Comparison of ENCODE assay signal across 16 cellular contexts in genomic region chr10:546451-546850, GRCh38.
A peak's percentile ranks its signal among the peaks of the same experiment; 100 is the strongest.
DNase-seq lines count a peak whose midpoint lies in the region; ATAC-seq and TF ChIP-seq lines count a peak whose summit lies in the region.
"Had no signal": no experiment of that assay in that cellular context is flagged by ENCODE, and none has a peak within 500 bp of the region (broad histone marks: within the 10 kb centered on the region; RNA-seq: fewer than 3 reads in every experiment).

No MANE protein-coding gene starts in this region.

- H3K9me3 Mint-ChIP-seq in Calu3 (ENCODE audit: low read depth, unreplicated experiment) (no peaks in the 10 kb centered on the region), brain (no peaks in the 10 kb centered on the region)
- no peaks in the 10 kb centered on the region for H3K9me3 Mint-ChIP-seq in activated naive CD4-positive, alpha-beta T cell treated with anti-CD3 and anti-CD28 coated beads, Interleukin-2, amount 50 U/mL, for 72 hours
- H3K9me3 Mint-ChIP-seq: CD4-positive, alpha-beta T cell had no signal

- H3K4me3 ChIP-seq in thyroid gland (replicated peaks in 1 of 3) = no peak overlapping the region
- H3K4me3 ChIP-seq: K562 had no signal

- H3K27me3 Mint-ChIP-seq in Calu3 (ENCODE audit: unreplicated experiment) = no peaks in the 10 kb centered on the region
- H3K27me3 Mint-ChIP-seq in brain = peaks cover 5% of the 10 kb centered on the region

- intact Hi-C loops in Calu3 (cut with micrococcal nuclease; ENCODE audit: unreplicated experiment) (loop anchor here (5.0 kb wide), 1 partner anchor 66 kb away; no protein-coding TSS in a partner anchor), thyroid gland (cut with DNase I) (no loop called here)

- H3K9me3 ChIP-seq in thyroid gland = no peaks in the 10 kb centered on the region
- H3K9me3 ChIP-seq: BE2C had no signal

- no TSS peak for BruUV-seq in Calu3 (replicated peaks; lab: Mats Ljungman, UMichigan)

- DNase-seq in Calu3 = no peak
- DNase-seq in mesenteric fat pad (ENCODE audit: low spot score) = peak; percentile 26
- no peak for DNase-seq in thyroid gland
- DNase-seq in activated naive CD4-positive, alpha-beta T cell treated with anti-CD3 and anti-CD28 coated beads, Interleukin-2, amount 50 U/mL, for 72 hours (ENCODE audit: low spot score in 2 of 2) = no peak
- DNase-seq in NCI-H2029 treated with DMSO at 0.1 percent for 48 hours (lab: John Stamatoyannopoulos, UW) = no peak
- no peak for DNase-seq in GM19238 (ENCODE audit: insufficient read length, low spot score)
- DNase-seq: BE2C; CD4-positive, alpha-beta T cell; NCI-H1092 treated with DMSO at 0.1 percent for 48 hours; NCI-H2081 treated with DMSO at 0.1 percent for 48 hours; NCI-H748 treated with DMSO at 0.1 percent for 48 hours; NK-92 treated with Interleukin-12 subunit alpha and Interleukin-12 subunit beta, amount 100 ng/mL, for 24 hours; RPMI8226; SIG-M5 had no signal

- TF ChIP-seq CTCF in Calu3 (IDR thresholded peaks at IDR 0.05; ENCODE audit: unreplicated experiment) = no peak
- no peak for TF ChIP-seq CTCF in brain (conservative IDR thresholded peaks at IDR 0.05)
- no peak for TF ChIP-seq CTCF in thyroid gland (IDR thresholded peaks at IDR 0.05)

- no peak for ATAC-seq in activated naive CD4-positive, alpha-beta T cell treated with anti-CD3 and anti-CD28 coated beads, Interleukin-2, amount 50 U/mL, for 72 hours
- ATAC-seq: K562 had no signal

- 65 to 72% methylated on average over 7 of the region's 7 CpGs for WGBS in thyroid gland, 2 donors

- CTCF ChIA-PET in Calu3 (lab: Charles Lee) = interaction anchor here (0.8 to 1.4 kb wide), 3 partner anchors 13 to 59 kb away, joined by 3 to 12 read pairs (median 4); no protein-coding TSS in a partner anchor

- no peaks in the 10 kb centered on the region for H3K36me3 ChIP-seq in thyroid gland
- H3K36me3 ChIP-seq: BE2C had no signal

- peaks cover 31% of the 10 kb centered on the region for H3K4me1 Mint-ChIP-seq in Calu3 (ENCODE audit: low read depth, unreplicated experiment)
- peaks cover 92% of the 10 kb centered on the region for H3K4me1 Mint-ChIP-seq in brain

- peaks cover 23 to 33% of the 10 kb centered on the region in 2 donors for H3K4me1 ChIP-seq in thyroid gland

- peak overlapping the region in 2 of 3 donors; percentile 17 to 85 for H3K27ac ChIP-seq in thyroid gland

- TF ChIP-seq POLR2A in thyroid gland (IDR thresholded peaks at IDR 0.05) = no peak

- H3K27me3 ChIP-seq in thyroid gland = no peaks in the 10 kb centered on the region
- H3K27me3 ChIP-seq: BE2C had no signal

- peak overlapping the region; percentile 48 for H3K4me3 Mint-ChIP-seq in Calu3 (ENCODE audit: low read depth, unreplicated experiment)
- peak overlapping the region in 1 of 5 experiments; percentile 20 for H3K4me3 Mint-ChIP-seq in brain
- H3K4me3 Mint-ChIP-seq: CD4-positive, alpha-beta T cell had no signal

- H3K36me3 Mint-ChIP-seq in Calu3 (ENCODE audit: insufficient read depth, unreplicated experiment) (peaks cover 17% of the 10 kb centered on the region), brain (no peaks in the 10 kb centered on the region)
- no peaks in the 10 kb centered on the region for H3K36me3 Mint-ChIP-seq in activated naive CD4-positive, alpha-beta T cell treated with anti-CD3 and anti-CD28 coated beads, Interleukin-2, amount 50 U/mL, for 72 hours

- H3K27ac Mint-ChIP-seq in Calu3 (ENCODE audit: unreplicated experiment) (peak overlapping the region; percentile 79), brain (peak overlapping the region in 3 of 5 experiments; percentile 35 to 95 (median 50))
- no peak overlapping the region for H3K27ac Mint-ChIP-seq in activated naive CD4-positive, alpha-beta T cell treated with anti-CD3 and anti-CD28 coated beads, Interleukin-2, amount 50 U/mL, for 72 hours
- H3K27ac Mint-ChIP-seq: CD4-positive, alpha-beta T cell had no signal

Comparison
In these comparisons a context has a peak if more than half of its experiments do, and no peak if none do; other contexts are left out.
1. H3K27ac Mint-ChIP-seq: peak in Calu3 (single experiment) and brain (3 of 5); none in activated naive CD4-positive, alpha-beta T cell treated with anti-CD3 and anti-CD28 coated beads, Interleukin-2, amount 50 U/mL, for 72 hours (0 of 2).